Comparison of ENCODE assay signal across 10 cellular contexts in genomic region chr4:113878718-113879117, GRCh38.
DNase-seq lines count a peak whose midpoint lies in the region; ATAC-seq, FAIRE-seq and TF ChIP-seq lines count a peak whose summit lies in the region.
"Had no signal": no experiment of that assay in that cellular context is flagged by ENCODE, and none has a peak within 500 bp of the region (broad histone marks: within the 10 kb centered on the region; RNA-seq: fewer than 3 reads in every experiment).

No MANE protein-coding gene starts in this region.

- no peaks in the 10 kb centered on the region for H3K27me3 Mint-ChIP-seq in Caco-2 (ENCODE audit: insufficient read depth, unreplicated experiment)
- H3K27me3 Mint-ChIP-seq in T-helper 17 cell, result no peaks in the 10 kb centered on the region
- H3K27me3 Mint-ChIP-seq: activated CD4-positive, alpha-beta memory T cell treated with anti-CD3 and anti-CD28 coated beads, Interleukin-2, amount 10 ng/mL, durations not matched to agents 7 days and 5 days had no signal

- peak; percentile 60 to 76 for TF ChIP-seq CTCF in Caco-2 (IDR thresholded peaks at IDR 0.05; ENCODE audit: insufficient read depth in 1 of 2, low read depth in 1 of 2, low read length in 1 of 2, severe bottlenecking in 1 of 2, unreplicated experiment in 1 of 2)
- TF ChIP-seq CTCF in HFF-Myc (IDR thresholded peaks at IDR 0.05; ENCODE audit: low read depth, low read length, missing control alignments), result peak; percentile 51
- 0 out of 2 replicates have a peak, but pooled peaks have one; percentile 16 for TF ChIP-seq CTCF in WI38 (IDR thresholded peaks at IDR 0.05; ENCODE audit: low read depth, low read length)
- peak in 2 of 3 experiments; percentile 25 to 35 for TF ChIP-seq CTCF in keratinocyte (optimal IDR thresholded peaks at IDR 0.05 in 1 of 3, IDR thresholded peaks at IDR 0.05 in 1 of 3, conservative IDR thresholded peaks at IDR 0.05 in 1 of 3; ENCODE audit: extremely low read depth in 1 of 3, insufficient read depth in 2 of 3, low read length in 3 of 3)

- intact Hi-C loops in Caco-2 (cut with micrococcal nuclease; ENCODE audit: unreplicated experiment), result loop anchor here (1.0 to 2.0 kb wide), 3 partner anchors 74 to 500 kb away; no protein-coding TSS in a partner anchor

- no peak overlapping the region for H3K4me2 ChIP-seq in keratinocyte (ENCODE audit: control insufficient read depth, extremely low read depth, insufficient read depth, low read depth, low read length)

- no peak overlapping the region for H3K27ac ChIP-seq in keratinocyte (ENCODE audit: control insufficient read depth, insufficient read depth, low read length)

- FAIRE-seq in keratinocyte (lab: Jason Lieb, UNC), result no peak

- H3K36me3 ChIP-seq in Caco-2 (ENCODE audit: control insufficient read depth, insufficient read depth, low read length) (no peaks in the 10 kb centered on the region), keratinocyte (ENCODE audit: control insufficient read depth in 2 of 2, extremely low read depth in 1 of 2, insufficient read depth in 2 of 2, low read length in 2 of 2) (no peaks in the 10 kb centered on the region)

- H3K27me3 ChIP-seq in Caco-2 (replicated peaks; ENCODE audit: control insufficient read depth, insufficient read depth, low read length) (no peaks in the 10 kb centered on the region), keratinocyte (ENCODE audit: control insufficient read depth, extremely low read depth, insufficient read depth, low read length) (no peaks in the 10 kb centered on the region)

- no peak overlapping the region for H2AFZ ChIP-seq in keratinocyte (ENCODE audit: control insufficient read depth, low read length)

- dilution Hi-C loops in keratinocyte (cut with MboI; ENCODE audit: extremely low pct_ligation_motif_present, low sequenced_read_pairs), result no loop called here

- no peaks in the 10 kb centered on the region for H3K4me1 ChIP-seq in Caco-2
- no peaks in the 10 kb centered on the region for H3K4me1 ChIP-seq in keratinocyte (ENCODE audit: control insufficient read depth, extremely low read depth, insufficient read depth, low read length)

- H3K4me1 Mint-ChIP-seq in Caco-2 (ENCODE audit: low read depth, unreplicated experiment) (peaks cover 9% of the 10 kb centered on the region), T-helper 17 cell (peaks cover 5% of the 10 kb centered on the region)
- H3K4me1 Mint-ChIP-seq: activated CD4-positive, alpha-beta memory T cell treated with anti-CD3 and anti-CD28 coated beads, Interleukin-2, amount 10 ng/mL, durations not matched to agents 7 days and 5 days had no signal

- POLR2A ChIA-PET in Caco-2 (lab: Charles Lee), result no interaction called here

- H3K79me2 ChIP-seq in keratinocyte (ENCODE audit: control insufficient read depth, insufficient read depth, low read length), result no peaks in the 10 kb centered on the region

- H3K9me1 ChIP-seq in keratinocyte (ENCODE audit: control insufficient read depth, extremely low read depth, insufficient read depth, low read length), result no peaks in the 10 kb centered on the region

- CTCF ChIA-PET in Caco-2 (lab: Charles Lee), result interaction anchor here (0.5 to 1.6 kb wide), 3 partner anchors 422 to 500 kb away, joined by 3 to 5 read pairs (median 3); no protein-coding TSS in a partner anchor

- no TSS peak for BruUV-seq in Caco-2 (replicated peaks; lab: Mats Ljungman, UMichigan)

- H3K4me3 Mint-ChIP-seq in Caco-2 (ENCODE audit: unreplicated experiment) (no peak overlapping the region), T-helper 17 cell (no peak overlapping the region)
- H3K4me3 Mint-ChIP-seq: activated CD4-positive, alpha-beta memory T cell treated with anti-CD3 and anti-CD28 coated beads, Interleukin-2, amount 10 ng/mL, durations not matched to agents 7 days and 5 days; natural killer cell treated with Interleukin-12 subunit alpha and Interleukin-12 subunit beta and Interleukin-15 and Interleukin-18, amount 100 ng/mL, for 72 hours had no signal

- no peaks in the 10 kb centered on the region for H3K9me3 Mint-ChIP-seq in Caco-2 (ENCODE audit: unreplicated experiment)
- H3K9me3 Mint-ChIP-seq: activated CD4-positive, alpha-beta memory T cell treated with anti-CD3 and anti-CD28 coated beads, Interleukin-2, amount 10 ng/mL, durations not matched to agents 7 days and 5 days; natural killer cell treated with Interleukin-12 subunit alpha and Interleukin-12 subunit beta and Interleukin-15 and Interleukin-18, amount 100 ng/mL, for 72 hours had no signal

- H3K9me3 ChIP-seq in Caco-2 (no peaks in the 10 kb centered on the region), keratinocyte (ENCODE audit: control insufficient read depth, low read depth, low read length) (no peaks in the 10 kb centered on the region), T-helper 17 cell (ENCODE audit: control insufficient read depth, low read length, poor library complexity, severe bottlenecking) (no peaks in the 10 kb centered on the region)

- no peak for ATAC-seq in T-helper 17 cell
- no peak for ATAC-seq in HG03135 (IDR thresholded peaks at IDR 0.05; ENCODE audit: unreplicated experiment)
- ATAC-seq: natural killer cell treated with Interleukin-12 subunit alpha and Interleukin-12 subunit beta and Interleukin-15 and Interleukin-18, amount 100 ng/mL, for 72 hours had no signal

- DNase-seq in Caco-2 (peak; percentile 74 to 75), HFF-Myc (ENCODE audit: extremely low read depth, low read depth) (no peak), keratinocyte (ENCODE audit: low read depth, low spot score) (no peak), T-helper 17 cell (no peak), GM03348 (ENCODE audit: low spot score) (no peak), NCI-H2029 (lab: John Stamatoyannopoulos, UW) (no peak)
- DNase-seq: activated CD4-positive, alpha-beta memory T cell treated with anti-CD3 and anti-CD28 coated beads, Interleukin-2, amount 10 ng/mL, durations not matched to agents 7 days and 5 days had no signal

- no peak overlapping the region for H3K4me3 ChIP-seq in Caco-2 (ENCODE audit: low read depth, low read length)
- no peak overlapping the region for H3K4me3 ChIP-seq in HFF-Myc (replicated peaks; ENCODE audit: low read depth, low read length)
- no peak overlapping the region for H3K4me3 ChIP-seq in WI38 (ENCODE audit: low read depth, low read length)
- no peak overlapping the region for H3K4me3 ChIP-seq in keratinocyte (ENCODE audit: control insufficient read depth in 2 of 3, extremely low read depth in 1 of 3, insufficient read depth in 2 of 3, low read depth in 1 of 3, low read length in 3 of 3)

- no peak overlapping the region for H3K9ac ChIP-seq in keratinocyte (ENCODE audit: control insufficient read depth, extremely low read depth, insufficient read depth, low read length)

- H4K20me1 ChIP-seq in keratinocyte (ENCODE audit: control insufficient read depth, extremely low read depth, insufficient read depth, low read length), result no peaks in the 10 kb centered on the region

- H3K27ac Mint-ChIP-seq in Caco-2 (ENCODE audit: unreplicated experiment) (no peak overlapping the region), T-helper 17 cell (no peak overlapping the region)
- H3K27ac Mint-ChIP-seq: activated CD4-positive, alpha-beta memory T cell treated with anti-CD3 and anti-CD28 coated beads, Interleukin-2, amount 10 ng/mL, durations not matched to agents 7 days and 5 days; natural killer cell treated with Interleukin-12 subunit alpha and Interleukin-12 subunit beta and Interleukin-15 and Interleukin-18, amount 100 ng/mL, for 72 hours had no signal

- H3K36me3 Mint-ChIP-seq in Caco-2 (ENCODE audit: insufficient read depth, unreplicated experiment) (no peaks in the 10 kb centered on the region), T-helper 17 cell (ENCODE audit: low read depth) (no peaks in the 10 kb centered on the region)
- H3K36me3 Mint-ChIP-seq: natural killer cell treated with Interleukin-12 subunit alpha and Interleukin-12 subunit beta and Interleukin-15 and Interleukin-18, amount 100 ng/mL, for 72 hours had no signal

Comparison
In these comparisons a context has a peak if more than half of its experiments do, and no peak if none do; other contexts are left out.
1. DNase-seq: peak in Caco-2 (2 of 2); none in HFF-Myc (single experiment), keratinocyte (single experiment), T-helper 17 cell (0 of 3), GM03348 (single experiment) and NCI-H2029 (single experiment).
2. CTCF ChIP-seq: peak in every context shown above with its lines; median percentile 68 in Caco-2; 51 in HFF-Myc; 30 in keratinocyte; 16 in WI38.